Comparison of ENCODE assay signal across 8 cellular contexts in the genomic region with DNA sequence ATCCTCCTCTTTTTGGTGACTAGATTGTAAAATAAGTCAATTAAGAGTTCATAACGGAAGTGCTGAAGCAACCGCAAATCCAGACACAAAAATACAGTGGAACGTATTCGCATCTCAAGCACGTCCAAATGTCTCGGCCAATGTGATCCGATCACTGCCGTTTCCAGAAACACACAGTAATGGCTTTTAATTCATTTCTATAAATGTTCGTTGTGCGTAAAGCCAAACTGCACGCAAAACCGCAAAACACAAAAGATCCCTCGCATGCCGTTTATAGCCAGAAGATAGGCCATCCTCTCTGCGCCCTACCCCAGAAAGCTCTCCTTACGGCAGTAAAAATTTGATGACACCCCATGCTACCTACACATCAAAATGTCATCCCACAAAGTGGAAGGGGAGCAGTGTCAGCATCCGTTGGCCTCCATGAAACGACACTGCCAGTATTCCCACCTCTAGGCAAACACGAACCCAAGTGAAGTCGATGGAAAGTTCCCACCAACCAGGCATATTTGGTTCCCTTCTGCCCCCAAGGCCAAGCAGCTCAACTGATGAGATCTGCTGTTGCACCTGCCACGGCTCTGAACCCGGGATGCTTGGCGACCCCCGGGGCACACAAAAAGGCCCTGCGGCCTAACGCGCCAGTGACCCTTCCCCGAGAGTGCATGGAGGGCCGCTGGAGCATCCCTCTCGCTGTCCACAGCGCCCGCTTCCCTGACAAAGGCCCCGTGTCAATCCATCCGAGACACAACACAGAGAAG. TPM values are rescaled to one million over a fixed set of nuclear protein-coding genes. Genes with fewer than 3 reads are reported as not detected.
A peak's percentile ranks its signal among the peaks of the same experiment; 100 is the strongest.
DNase-seq lines count a peak whose midpoint lies in the region; ATAC-seq and TF ChIP-seq lines count a peak whose summit lies in the region.

No MANE protein-coding gene starts in this region.

- CTCF ChIA-PET in mammary epithelial cell (lab: Charles Lee; ENCODE audit: low non-redundant PET) = no interaction called here

- H2AFZ ChIP-seq in Loucy (ENCODE audit: low read length) (peak overlapping the region; percentile 100), mammary epithelial cell (ENCODE audit: low read depth, low read length) (peak overlapping the region; percentile 99)

- H4K20me1 ChIP-seq in Loucy (ENCODE audit: insufficient read depth, low read length, poor library complexity, severe bottlenecking) (peaks cover 50% of the 10 kb centered on the region), mammary epithelial cell (ENCODE audit: insufficient read depth, low read length) (no peaks in the 10 kb centered on the region)

- H3K36me3 ChIP-seq in Loucy (ENCODE audit: insufficient read depth, low read length) = no peaks in the 10 kb centered on the region
- H3K36me3 ChIP-seq in mammary epithelial cell (ENCODE audit: insufficient read depth, low read length) = no peaks in the 10 kb centered on the region
- H3K36me3 ChIP-seq in left lung = no peaks in the 10 kb centered on the region

- WGBS in mammary epithelial cell (ENCODE audit: low coverage, missing lambda C conversion rate) = 54% methylated on average over 32 of the region's 34 CpGs

- TSS peak; percentile 38 for BruUV-seq in mammary epithelial cell (replicated peaks; lab: Mats Ljungman, UMichigan)

- dilution Hi-C loops in mammary epithelial cell (cut with HindIII; ENCODE audit: low sequenced_read_pairs) = no loop called here

- ATAC-seq in left lung (peak; percentile 5), HG02798 (IDR thresholded peaks at IDR 0.05; ENCODE audit: poor library complexity, unreplicated experiment) (no peak)

- H3K27me3 ChIP-seq in Loucy (ENCODE audit: insufficient read depth, low read length, poor library complexity, severe bottlenecking) (no peaks in the 10 kb centered on the region), mammary epithelial cell (ENCODE audit: insufficient read depth, low read length) (no peaks in the 10 kb centered on the region), left lung (no peaks in the 10 kb centered on the region)

- no peaks in the 10 kb centered on the region for H3F3A ChIP-seq in Loucy (ENCODE audit: low read depth)

- in situ Hi-C loops in mammary epithelial cell (cut with MboI; ENCODE audit: low sequenced_read_pairs in 2 of 2) = loop anchor here in 1 of 2 donors (10.0 kb wide), 2 partner anchors 186 to 276 kb away; a partner anchor contains a TSS

- TF ChIP-seq CTCF in Loucy (conservative IDR thresholded peaks at IDR 0.05; ENCODE audit: low read length) = no peak
- TF ChIP-seq CTCF in mammary epithelial cell (conservative IDR thresholded peaks at IDR 0.05 in 1 of 2, IDR thresholded peaks at IDR 0.05 in 1 of 2; ENCODE audit: extremely low read depth in 1 of 2, insufficient read depth in 1 of 2, low read depth in 1 of 2, low read length in 2 of 2) = no peak
- no peak for TF ChIP-seq CTCF in left lung (IDR thresholded peaks at IDR 0.05)

- H3K4me1 ChIP-seq in Loucy (ENCODE audit: insufficient read depth, low read length, poor library complexity, severe bottlenecking) (peaks cover 26% of the 10 kb centered on the region), mammary epithelial cell (ENCODE audit: insufficient read depth, low read length) (peaks cover 11% of the 10 kb centered on the region), left lung (peaks cover 10 to 28% of the 10 kb centered on the region in 2 donors)

- H3K4me2 ChIP-seq in Loucy (ENCODE audit: low read depth, low read length, poor library complexity, severe bottlenecking) (peak overlapping the region; percentile 98), mammary epithelial cell (ENCODE audit: insufficient read depth, low read depth, low read length) (peak overlapping the region; percentile 96)

- no peak overlapping the region for H3K27ac ChIP-seq in mammary epithelial cell (ENCODE audit: insufficient read depth, low read depth, low read length)
- peak overlapping the region in 1 of 2 donors; percentile 82 for H3K27ac ChIP-seq in left lung

- H3K79me2 ChIP-seq in Loucy (ENCODE audit: insufficient read depth, low read length) (peaks cover 58% of the 10 kb centered on the region), mammary epithelial cell (ENCODE audit: insufficient read depth, low read length) (peaks cover 56% of the 10 kb centered on the region)

- peak overlapping the region; percentile 86 for H3K9ac ChIP-seq in Loucy (ENCODE audit: low read depth, low read length, poor library complexity, severe bottlenecking)
- H3K9ac ChIP-seq in mammary epithelial cell (ENCODE audit: insufficient read depth, low read length) = peak overlapping the region; percentile 54

- intact Hi-C loops in mammary epithelial cell (cut with micrococcal nuclease) = loop anchor here (10.0 kb wide), 1 partner anchor 536 kb away; a partner anchor contains a TSS
- intact Hi-C loops in left lung (cut with DNase I) = loop anchor here in 1 of 2 donors (10.0 kb wide), 1 partner anchor 186 kb away; no protein-coding TSS in a partner anchor

- H3K4me3 ChIP-seq in Loucy (ENCODE audit: low read length, poor library complexity, severe bottlenecking) (peak overlapping the region; percentile 98), mammary epithelial cell (replicated peaks in 1 of 3; ENCODE audit: insufficient read depth in 1 of 3, low read depth in 2 of 3, low read length in 3 of 3) (peak overlapping the region; percentile 63 to 77 (median 75)), left lung (peak overlapping the region; percentile 83 to 87)

- H3K9me2 ChIP-seq in Loucy (replicated peaks; ENCODE audit: low read depth, low read length) = no peaks in the 10 kb centered on the region

- H3K9me3 ChIP-seq in Loucy (ENCODE audit: insufficient read depth, low read depth, low read length) (no peaks in the 10 kb centered on the region), mammary epithelial cell (replicated peaks; ENCODE audit: insufficient read depth, low read length) (no peaks in the 10 kb centered on the region), left lung (no peaks in the 10 kb centered on the region)

- DNase-seq in EH (ENCODE audit: low read depth) (peak; percentile 57), mammary epithelial cell (no peak), left lung (peak in 1 of 2 donors; percentile 32), superior temporal gyrus (ENCODE audit: extremely low spot score) (peak; percentile 54), LoVo (ENCODE audit: low spot score) (no peak), SW 1271 (lab: John Stamatoyannopoulos, UW) (no peak)

RNA-seq across cellular contexts. Expression of a gene that starts 1.4 kb away (rescaled TPM):
- total RNA-seq in mammary epithelial cell (10 to 100 TPM; 30.7 to 36.1 TPM), left lung (10 to 100 TPM; 41.3 to 51.4 TPM)
- 5.1 TPM for polyA plus RNA-seq in mammary epithelial cell
- 18.2 TPM for polyA minus RNA-seq in mammary epithelial cell

RNA-seq across cellular contexts. Expression of a gene that starts 28.6 kb away (rescaled TPM):
- total RNA-seq in mammary epithelial cell (1,000 to 10,000 TPM in 1 of 2 donors, 100 to 1,000 TPM in 1; 838 to 1,399 TPM), left lung (1,000 to 10,000 TPM in 1 of 2 donors, 100 to 1,000 TPM in 1; 954 to 1,106 TPM)
- polyA plus RNA-seq in mammary epithelial cell = 1,877 TPM
- polyA minus RNA-seq in mammary epithelial cell = 600 TPM

RNA-seq across cellular contexts. Expression of a gene that starts 37.9 kb away (rescaled TPM):
- total RNA-seq in mammary epithelial cell (100 to 1,000 TPM; 108 to 165 TPM), left lung (100 to 1,000 TPM; 100 to 118 TPM)
- 68.3 TPM for polyA plus RNA-seq in mammary epithelial cell
- 120 TPM for polyA minus RNA-seq in mammary epithelial cell

Comparison
In these comparisons a context has a peak if more than half of its experiments do, and no peak if none do; other contexts are left out.
1. DNase-seq: peak in EH (single experiment) and superior temporal gyrus (single experiment); none in mammary epithelial cell (single experiment), LoVo (single experiment) and SW 1271 (0 of 2).
2. Peak in every context shown above with its lines, with median percentiles within 50 percentile points of each other: H3K4me3 ChIP-seq.